Comparison of ENCODE assay signal across 1 cellular context in genomic region chr13:49649244-49649962, GRCh38.
TF ChIP-seq lines count a peak whose summit lies in the region.

No MANE protein-coding gene starts in this region.

TF ChIP-seq in SK-N-SH treated with all-trans-retinoic acid at 6 μM for 48 hours, 23 proteins besides CTCF, POLR2A, EP300 and RAD21 (continued from another document):
- TF ChIP-seq RARB (CRISPR knock-in tag; IDR thresholded peaks at IDR 0.05), result no peak
- TF ChIP-seq OSR1 (CRISPR knock-in tag; IDR thresholded peaks at IDR 0.05), result no peak
- no peak for TF ChIP-seq PPARA (CRISPR knock-in tag; IDR thresholded peaks at IDR 0.05; ENCODE audit: borderline replicate concordance)
- TF ChIP-seq, protein P1, sequence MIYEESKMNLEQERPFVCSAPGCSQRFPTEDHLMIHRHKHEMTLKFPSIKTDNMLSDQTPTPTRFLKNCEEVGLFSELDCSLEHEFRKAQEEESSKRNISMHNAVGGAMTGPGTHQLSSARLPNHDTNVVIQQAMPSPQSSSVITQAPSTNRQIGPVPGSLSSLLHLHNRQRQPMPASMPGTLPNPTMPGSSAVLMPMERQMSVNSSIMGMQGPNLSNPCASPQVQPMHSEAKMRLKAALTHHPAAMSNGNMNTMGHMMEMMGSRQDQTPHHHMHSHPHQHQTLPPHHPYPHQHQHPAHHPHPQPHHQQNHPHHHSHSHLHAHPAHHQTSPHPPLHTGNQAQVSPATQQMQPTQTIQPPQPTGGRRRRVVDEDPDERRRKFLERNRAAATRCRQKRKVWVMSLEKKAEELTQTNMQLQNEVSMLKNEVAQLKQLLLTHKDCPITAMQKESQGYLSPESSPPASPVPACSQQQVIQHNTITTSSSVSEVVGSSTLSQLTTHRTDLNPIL (CRISPR knock-in tag; IDR thresholded peaks at IDR 0.05; ENCODE audit: low read depth), result no peak
- TF ChIP-seq BACH2 (CRISPR knock-in tag; IDR thresholded peaks at IDR 0.05; ENCODE audit: borderline replicate concordance), result no peak
- no peak for TF ChIP-seq POU6F1 (CRISPR knock-in tag; IDR thresholded peaks at IDR 0.05; ENCODE audit: borderline replicate concordance, low read depth)
- TF ChIP-seq ZFP30 (CRISPR knock-in tag; IDR thresholded peaks at IDR 0.05), result no peak
